8 cellular contexts compared by ENCODE assay signal in the genomic region with DNA sequence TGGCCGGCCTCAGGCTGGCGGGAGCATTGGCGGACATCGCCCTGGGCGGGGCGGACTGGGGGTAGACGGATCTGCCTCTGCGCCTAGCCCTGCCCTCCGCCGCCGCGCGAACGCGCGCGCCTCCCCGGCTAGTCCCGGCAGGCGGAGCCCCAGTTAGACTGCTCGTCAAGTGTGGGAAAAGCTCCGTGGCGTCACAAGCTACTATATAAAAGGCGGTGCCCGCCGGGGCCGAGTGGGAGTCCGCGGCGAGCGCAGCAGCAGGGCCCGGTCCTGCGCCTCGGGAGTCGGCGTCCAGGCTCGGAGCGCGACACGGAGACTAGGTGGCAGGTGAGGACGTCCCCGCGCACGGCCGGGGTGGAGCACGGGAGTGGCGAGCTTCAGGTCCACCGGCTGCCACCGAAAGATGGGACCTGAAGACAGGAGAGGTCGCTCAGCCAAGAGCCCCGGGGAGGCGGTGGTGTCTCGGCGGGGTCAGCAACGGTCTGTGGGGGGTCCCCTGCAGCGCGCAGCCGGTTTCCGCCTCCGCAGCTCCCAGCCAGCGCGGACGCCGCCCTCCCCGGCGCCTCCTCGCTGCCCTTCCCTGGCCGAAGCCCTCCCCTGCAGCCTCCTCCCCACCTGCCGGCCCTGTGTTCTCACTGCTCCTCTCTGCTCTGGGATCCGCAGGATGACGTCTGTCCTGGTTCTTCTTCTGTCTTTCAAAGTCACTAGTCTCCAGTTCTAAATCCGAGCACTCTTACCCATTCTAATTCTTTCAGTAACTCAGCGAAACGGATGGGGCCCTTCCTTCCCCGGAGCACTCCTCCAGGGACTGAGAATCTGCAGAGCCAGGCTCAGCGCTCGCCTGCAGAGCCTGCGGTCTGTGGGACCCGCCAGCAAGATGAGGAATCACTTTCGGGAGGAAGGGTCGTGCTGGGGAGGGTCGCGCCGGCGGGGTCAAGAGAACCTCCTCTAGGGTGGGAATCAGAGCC. TPM values are rescaled to one million over a fixed set of nuclear protein-coding genes. Genes with fewer than 3 reads are reported as not detected.
DNase-seq lines count a peak whose midpoint lies in the region; FAIRE-seq and TF ChIP-seq lines count a peak whose summit lies in the region.

No MANE protein-coding gene starts in this region.

- H3K4me1 Mint-ChIP-seq in Caco-2 (ENCODE audit: low read depth, unreplicated experiment): peaks cover 6% of the 10 kb centered on the region
- H3K4me1 Mint-ChIP-seq in activated T-cell treated with anti-CD3 and anti-CD28 coated beads, Interleukin-2, amount 50 U/mL, for 24 hours (ENCODE audit: low read depth): peaks cover 35% of the 10 kb centered on the region

- H3K27me3 ChIP-seq in Caco-2 (replicated peaks; ENCODE audit: control insufficient read depth, insufficient read depth, low read length) (no peaks in the 10 kb centered on the region), mucosa of stomach (ENCODE audit: control insufficient read depth, insufficient read depth, low read length) (no peaks in the 10 kb centered on the region)

- TF ChIP-seq CTCF in Caco-2 (IDR thresholded peaks at IDR 0.05; ENCODE audit: insufficient read depth in 1 of 2, low read depth in 1 of 2, low read length in 1 of 2, severe bottlenecking in 1 of 2, unreplicated experiment in 1 of 2): peak in 1 of 2 experiments; percentile 13
- TF ChIP-seq CTCF in GM20000 (IDR thresholded peaks at IDR 0.05; ENCODE audit: extremely low read depth, missing control alignments): no peak

- no peaks in the 10 kb centered on the region for H3K27me3 Mint-ChIP-seq in Caco-2 (ENCODE audit: insufficient read depth, unreplicated experiment)
- no peaks in the 10 kb centered on the region for H3K27me3 Mint-ChIP-seq in activated T-cell treated with anti-CD3 and anti-CD28 coated beads, Interleukin-2, amount 50 U/mL, for 24 hours

- CTCF ChIA-PET in Caco-2 (lab: Charles Lee): interaction anchor here (0.6 to 1.2 kb wide), 5 partner anchors 64 to 218 kb away, joined by 3 to 12 read pairs (median 3); a partner anchor contains a TSS

- peak overlapping the region; percentile 56 for H3K27ac Mint-ChIP-seq in Caco-2 (ENCODE audit: unreplicated experiment)
- H3K27ac Mint-ChIP-seq in activated T-cell treated with anti-CD3 and anti-CD28 coated beads, Interleukin-2, amount 50 U/mL, for 24 hours: peak overlapping the region; percentile 82

- H3K36me3 Mint-ChIP-seq in Caco-2 (ENCODE audit: insufficient read depth, unreplicated experiment): peaks cover 19% of the 10 kb centered on the region
- peaks cover 9% of the 10 kb centered on the region for H3K36me3 Mint-ChIP-seq in activated T-cell treated with anti-CD3 and anti-CD28 coated beads, Interleukin-2, amount 50 U/mL, for 24 hours (ENCODE audit: low read depth)

- H3K4me3 Mint-ChIP-seq in Caco-2 (ENCODE audit: unreplicated experiment): peak overlapping the region; percentile 91
- peak overlapping the region; percentile 82 for H3K4me3 Mint-ChIP-seq in activated T-cell treated with anti-CD3 and anti-CD28 coated beads, Interleukin-2, amount 50 U/mL, for 24 hours

- POLR2A ChIA-PET in Caco-2 (lab: Charles Lee): interaction anchor here (1.0 kb wide), 5 partner anchors 10 to 75 kb away, joined by 3 to 17 read pairs (median 6); a partner anchor contains a TSS

- H3K4me3 ChIP-seq in Caco-2 (ENCODE audit: low read depth, low read length): peak overlapping the region; percentile 97
- H3K4me3 ChIP-seq in mucosa of stomach (ENCODE audit: low read length): peak overlapping the region; percentile 38

- peak overlapping the region; percentile 69 for H3K9ac ChIP-seq in mucosa of stomach (ENCODE audit: low read length)

- BruUV-seq in Caco-2 (replicated peaks; lab: Mats Ljungman, UMichigan): TSS peak; percentile 20

- peak; percentile 93 to 94 for DNase-seq in Caco-2
- peak; percentile 95 for DNase-seq in GM20000 (ENCODE audit: low spot score)
- peak; percentile 90 for DNase-seq in HTR-8/SVneo (ENCODE audit: insufficient read length, low spot score)
- peak; percentile 94 for DNase-seq in OCI-M1 (lab: John Stamatoyannopoulos, UW)
- DNase-seq in activated T-cell treated with anti-CD3 and anti-CD28 coated beads, Interleukin-2, amount 50 U/mL, for 24 hours: peak; percentile 91
- DNase-seq in erythroblast (lab: John Stamatoyannopoulos, UW): peak; percentile 93
- peak; percentile 92 for DNase-seq in stimulated activated CD8-positive, alpha-beta memory T cell treated with anti-CD3 and anti-CD28 coated beads, Interleukin-4, amount 100 ng/mL, for 48 hours

- H3K9me3 ChIP-seq in Caco-2: no peaks in the 10 kb centered on the region
- H3K9me3 ChIP-seq in mucosa of stomach (ENCODE audit: control insufficient read depth, low read length): no peaks in the 10 kb centered on the region

- intact Hi-C loops in Caco-2 (cut with micrococcal nuclease; ENCODE audit: unreplicated experiment): loop anchor here (10.0 kb wide), 1 partner anchor 299 kb away; a partner anchor contains a TSS

- no peaks in the 10 kb centered on the region for H3K9me3 Mint-ChIP-seq in Caco-2 (ENCODE audit: unreplicated experiment)
- H3K9me3 Mint-ChIP-seq in activated T-cell treated with anti-CD3 and anti-CD28 coated beads, Interleukin-2, amount 50 U/mL, for 24 hours: no peaks in the 10 kb centered on the region

- H3K36me3 ChIP-seq in Caco-2 (ENCODE audit: control insufficient read depth, insufficient read depth, low read length): no peaks in the 10 kb centered on the region
- H3K36me3 ChIP-seq in mucosa of stomach (ENCODE audit: control insufficient read depth, insufficient read depth, low read length): no peaks in the 10 kb centered on the region

- TF ChIP-seq POLR2A in erythroblast (IDR thresholded peaks at IDR 0.05; ENCODE audit: low read length): peak; percentile 92

- no peaks in the 10 kb centered on the region for H3K4me1 ChIP-seq in Caco-2
- peaks cover 9% of the 10 kb centered on the region for H3K4me1 ChIP-seq in mucosa of stomach (ENCODE audit: control insufficient read depth, insufficient read depth, low read length)

- FAIRE-seq in HTR-8/SVneo (lab: Jason Lieb, UNC): no peak

RNA-seq across cellular contexts. Expression of a gene that starts 4.3 kb away (rescaled TPM):
- 15.5 and 15.6 TPM in 2 replicates for total RNA-seq in Caco-2 (2022)

RNA-seq across cellular contexts. Expression of a gene that starts 54.5 kb away (rescaled TPM):
- total RNA-seq in Caco-2 (2022): 29.5 and 31.5 TPM in 2 replicates

Comparison
In these comparisons a context has a peak if more than half of its experiments do, and no peak if none do; other contexts are left out.
1. Peak in every context shown above with its lines: DNase-seq and H3K4me3 ChIP-seq.